24 cellular contexts compared by ENCODE assay signal in genomic region chr13:80727321-80727975, GRCh38.
DNase-seq lines count a peak whose midpoint lies in the region; ATAC-seq lines count a peak whose summit lies in the region.
"Had no signal": no experiment of that assay in that cellular context is flagged by ENCODE, and none has a peak within 500 bp of the region (broad histone marks: within the 10 kb centered on the region; RNA-seq: fewer than 3 reads in every experiment).

No MANE protein-coding gene starts in this region.

- intact Hi-C loops in Right ventricle myocardium inferior (cut with DNase I), result no loop called here
- intact Hi-C loops in cardiac septum (cut with DNase I), result no loop called here
- intact Hi-C loops in left cardiac atrium (cut with DNase I), result no loop called here

- ATAC-seq in Right ventricle myocardium inferior (peak; percentile 88), left cardiac atrium (peak; percentile 57 to 78), HG02623 (IDR thresholded peaks at IDR 0.05; ENCODE audit: unreplicated experiment) (no peak)
- ATAC-seq: CD8-positive, alpha-beta T cell had no signal

- no peak for DNase-seq in Right ventricle myocardium inferior (ENCODE audit: missing footprints)
- no peak for DNase-seq in cardiac septum (ENCODE audit: low spot score)
- DNase-seq in left cardiac atrium, result no peak
- peak; percentile 8 for DNase-seq in myocyte (ENCODE audit: low read depth)
- no peak for DNase-seq in NCI-H524 treated with DMSO at 0.1 percent for 48 hours (lab: John Stamatoyannopoulos, UW)
- no peak for DNase-seq in GF-D8 (lab: John Stamatoyannopoulos, UW)
- DNase-seq: Caco-2; CD8-positive, alpha-beta T cell; DMS 273 treated with DMSO at 0.1 percent for 48 hours; DMS79; EL; GDM1; GM23248; H9; KBM-7; NCI-H1105 treated with DMSO at 0.1 percent for 48 hours; NCI-H146; NCI-H1930; NCI-H2107; NCI-H446; NCI-H69; RPMI8226; SHP77 treated with DMSO at 0.1 percent for 48 hours had no signal
